16 cellular contexts compared by ENCODE assay signal in genomic region chr3:182248349-182248880, GRCh38.
DNase-seq lines count a peak whose midpoint lies in the region; ATAC-seq, FAIRE-seq and TF ChIP-seq lines count a peak whose summit lies in the region.
"Had no signal": no experiment of that assay in that cellular context is flagged by ENCODE, and none has a peak within 500 bp of the region (broad histone marks: within the 10 kb centered on the region; RNA-seq: fewer than 3 reads in every experiment).

No MANE protein-coding gene starts in this region.

- no peaks in the 10 kb centered on the region for H3K36me3 ChIP-seq in keratinocyte (ENCODE audit: control insufficient read depth in 2 of 2, extremely low read depth in 1 of 2, insufficient read depth in 2 of 2, low read length in 2 of 2)

- H3K4me1 ChIP-seq in keratinocyte (ENCODE audit: control insufficient read depth, extremely low read depth, insufficient read depth, low read length) = no peaks in the 10 kb centered on the region

- peaks cover 7% of the 10 kb centered on the region for H3K4me1 Mint-ChIP-seq in CD14-positive monocyte
- H3K4me1 Mint-ChIP-seq: activated naive CD4-positive, alpha-beta T cell treated with anti-CD3 and anti-CD28 coated beads, Interleukin-2, amount 10 ng/mL, durations not matched to agents 7 days and 5 days had no signal

- peak in 2 of 3 experiments; percentile 10 to 21 for TF ChIP-seq CTCF in keratinocyte (optimal IDR thresholded peaks at IDR 0.05 in 1 of 3, IDR thresholded peaks at IDR 0.05 in 1 of 3, conservative IDR thresholded peaks at IDR 0.05 in 1 of 3; ENCODE audit: extremely low read depth in 1 of 3, insufficient read depth in 2 of 3, low read length in 3 of 3)
- no peak for TF ChIP-seq CTCF in CD14-positive monocyte (IDR thresholded peaks at IDR 0.05)

- dilution Hi-C loops in keratinocyte (cut with MboI; ENCODE audit: extremely low pct_ligation_motif_present, low sequenced_read_pairs) = loop anchor here (25.0 kb wide), 1 partner anchor 511 kb away; no protein-coding TSS in a partner anchor

- H3K27me3 Mint-ChIP-seq in CD14-positive monocyte (ENCODE audit: low read depth in 3 of 3) = peaks cover 0 to 5% (median 1%) of the 10 kb centered on the region in 3 donors
- H3K27me3 Mint-ChIP-seq: activated naive CD4-positive, alpha-beta T cell treated with anti-CD3 and anti-CD28 coated beads, Interleukin-2, amount 10 ng/mL, durations not matched to agents 7 days and 5 days had no signal

- H2AFZ ChIP-seq in keratinocyte (ENCODE audit: control insufficient read depth, low read length) = no peak overlapping the region

- peaks cover 0 to 6% (median 0%) of the 10 kb centered on the region in 7 donors for H3K9me3 Mint-ChIP-seq in CD14-positive monocyte
- H3K9me3 Mint-ChIP-seq: activated naive CD4-positive, alpha-beta T cell treated with anti-CD3 and anti-CD28 coated beads, Interleukin-2, amount 10 ng/mL, durations not matched to agents 7 days and 5 days had no signal

- no peak overlapping the region for H3K27ac ChIP-seq in keratinocyte (ENCODE audit: control insufficient read depth, insufficient read depth, low read length)

- no peak overlapping the region for H3K9ac ChIP-seq in keratinocyte (ENCODE audit: control insufficient read depth, extremely low read depth, insufficient read depth, low read length)

- in situ Hi-C loops in SK-MEL-5 (cut with HindIII; ENCODE audit: low pct_unique_long_range_greater_than_20kb, low sequenced_read_pairs) = no loop called here

- H3K4me3 Mint-ChIP-seq in CD14-positive monocyte = no peak overlapping the region
- H3K4me3 Mint-ChIP-seq: activated naive CD4-positive, alpha-beta T cell treated with anti-CD3 and anti-CD28 coated beads, Interleukin-2, amount 10 ng/mL, durations not matched to agents 7 days and 5 days had no signal

- no peak overlapping the region for H3K4me2 ChIP-seq in keratinocyte (ENCODE audit: control insufficient read depth, extremely low read depth, insufficient read depth, low read depth, low read length)

- no peaks in the 10 kb centered on the region for H3K9me1 ChIP-seq in keratinocyte (ENCODE audit: control insufficient read depth, extremely low read depth, insufficient read depth, low read length)

- peak; percentile 5 for DNase-seq in Daoy (ENCODE audit: low read depth)
- DNase-seq in HT-29 (ENCODE audit: low spot score) = peak; percentile 29
- peak; percentile 65 for DNase-seq in SK-MEL-5 (ENCODE audit: low read depth, low spot score)
- DNase-seq in keratinocyte (ENCODE audit: low read depth, low spot score) = no peak
- no peak for DNase-seq in sciatic nerve (ENCODE audit: low spot score)
- DNase-seq in CD14-positive monocyte (ENCODE audit: low spot score) = no peak
- DNase-seq in stimulated activated CD8-positive, alpha-beta memory T cell treated with anti-CD3 and anti-CD28 coated beads, Interleukin-4, amount 100 ng/mL, for 48 hours = no peak
- DNase-seq: activated CD4-positive, alpha-beta T cell treated with anti-CD3 and anti-CD28 coated beads, Interleukin-2, amount 50 U/mL, for 1 hour; activated naive CD4-positive, alpha-beta T cell treated with anti-CD3 and anti-CD28 coated beads, Interleukin-2, amount 10 ng/mL, durations not matched to agents 7 days and 5 days; DMS79; left cardiac atrium; NCI-H2171 treated with DMSO at 0.1 percent for 48 hours; stimulated activated CD4-positive, alpha-beta T cell treated with anti-CD3 and anti-CD28 coated beads, Interleukin-2, amount 100 ng/mL, for 24 hours; stimulated activated naive CD8-positive, alpha-beta T cell treated with anti-CD3 and anti-CD28 coated beads, Interleukin-15, Interleukin-2, amounts not matched to agents 100 U/mL and 50 U/mL, for 24 hours had no signal

- H3K27ac Mint-ChIP-seq in CD14-positive monocyte = peak overlapping the region in 1 of 7 donors; percentile 55
- H3K27ac Mint-ChIP-seq: activated naive CD4-positive, alpha-beta T cell treated with anti-CD3 and anti-CD28 coated beads, Interleukin-2, amount 10 ng/mL, durations not matched to agents 7 days and 5 days had no signal

- H3K4me3 ChIP-seq in keratinocyte (ENCODE audit: control insufficient read depth in 2 of 3, extremely low read depth in 1 of 3, insufficient read depth in 2 of 3, low read depth in 1 of 3, low read length in 3 of 3) = no peak overlapping the region

- intact Hi-C loops in sciatic nerve (cut with DNase I) = no loop called here
- intact Hi-C loops in CD14-positive monocyte (cut with micrococcal nuclease) = no loop called here

- peak; percentile 62 for FAIRE-seq in keratinocyte (lab: Jason Lieb, UNC)
- FAIRE-seq: colon had no signal

- no peaks in the 10 kb centered on the region for H4K20me1 ChIP-seq in keratinocyte (ENCODE audit: control insufficient read depth, extremely low read depth, insufficient read depth, low read length)

- H3K79me2 ChIP-seq in keratinocyte (ENCODE audit: control insufficient read depth, insufficient read depth, low read length) = no peaks in the 10 kb centered on the region

- ATAC-seq in sciatic nerve (no peak), HG02870 (IDR thresholded peaks at IDR 0.05; ENCODE audit: unreplicated experiment) (no peak)
- ATAC-seq: left cardiac atrium; stimulated activated naive CD8-positive, alpha-beta T cell treated with anti-CD3 and anti-CD28 coated beads, Interleukin-15, Interleukin-2, amounts not matched to agents 100 U/mL and 50 U/mL, for 24 hours had no signal

- no peaks in the 10 kb centered on the region for H3K27me3 ChIP-seq in keratinocyte (ENCODE audit: control insufficient read depth, extremely low read depth, insufficient read depth, low read length)

- H3K9me3 ChIP-seq in keratinocyte (ENCODE audit: control insufficient read depth, low read depth, low read length) = no peaks in the 10 kb centered on the region

- H3K36me3 Mint-ChIP-seq in CD14-positive monocyte = no peaks in the 10 kb centered on the region
- H3K36me3 Mint-ChIP-seq: activated naive CD4-positive, alpha-beta T cell treated with anti-CD3 and anti-CD28 coated beads, Interleukin-2, amount 10 ng/mL, durations not matched to agents 7 days and 5 days had no signal

Comparison
In these comparisons a context has a peak if more than half of its experiments do, and no peak if none do; other contexts are left out.
1. DNase-seq: peak in Daoy (single experiment), HT-29 (single experiment) and SK-MEL-5 (single experiment); none in keratinocyte (single experiment), sciatic nerve (single experiment), CD14-positive monocyte (single experiment) and stimulated activated CD8-positive, alpha-beta memory T cell treated with anti-CD3 and anti-CD28 coated beads, Interleukin-4, amount 100 ng/mL, for 48 hours (single experiment).